Comparison of ENCODE assay signal across 1 cellular context in genomic region chr1:184002071-184002470, GRCh38.
TF ChIP-seq lines count a peak whose summit lies in the region.

No MANE protein-coding gene starts in this region.

TF ChIP-seq in HepG2, 621 proteins besides CTCF, POLR2A, EP300 and RAD21 (continued from another document and continues in another):
- TF ChIP-seq ZNF609 (CRISPR knock-in tag; IDR thresholded peaks at IDR 0.05; ENCODE audit: borderline replicate concordance), result no peak
- no peak for TF ChIP-seq ZNF12 (CRISPR knock-in tag; IDR thresholded peaks at IDR 0.05)
- no peak for TF ChIP-seq ZNF350 (CRISPR knock-in tag; IDR thresholded peaks at IDR 0.05; ENCODE audit: borderline replicate concordance, low read depth)
- peak; percentile 62; the same call in 1 of the 2 replicates for TF ChIP-seq FOXP4 (CRISPR knock-in tag; IDR thresholded peaks at IDR 0.05)
- TF ChIP-seq FOSL2 (CRISPR knock-in tag; IDR thresholded peaks at IDR 0.05), result peak; percentile 93
- TF ChIP-seq TEAD3 (CRISPR knock-in tag; optimal IDR thresholded peaks at IDR 0.05; ENCODE audit: borderline replicate concordance), result peak; percentile 53
- no peak for TF ChIP-seq XBP1 (CRISPR knock-in tag; IDR thresholded peaks at IDR 0.05)
- TF ChIP-seq SOX13 (IDR thresholded peaks at IDR 0.05), result no peak
- TF ChIP-seq SOX13 (CRISPR knock-in tag; conservative IDR thresholded peaks at IDR 0.05 in 1 of 2, IDR thresholded peaks at IDR 0.05 in 1 of 2), result peak in 1 of 2 experiments; percentile 62; a peak in 1 of 4 replicates
- TF ChIP-seq SMYD3 (CRISPR knock-in tag; IDR thresholded peaks at IDR 0.05), result no peak
- no peak for TF ChIP-seq ARHGAP35 (CRISPR knock-in tag; IDR thresholded peaks at IDR 0.05; ENCODE audit: borderline replicate concordance)
- TF ChIP-seq ZNF576 (CRISPR knock-in tag; IDR thresholded peaks at IDR 0.05), result no peak
- peak; percentile 94 for TF ChIP-seq TFE3 (CRISPR knock-in tag; IDR thresholded peaks at IDR 0.05)
- TF ChIP-seq CC2D1A (CRISPR knock-in tag; IDR thresholded peaks at IDR 0.05), result no peak
- no peak for TF ChIP-seq KLF16 (CRISPR knock-in tag; IDR thresholded peaks at IDR 0.05)
- no peak for TF ChIP-seq ZBTB38 (CRISPR knock-in tag; IDR thresholded peaks at IDR 0.05)
- 0 out of 2 replicates have a peak, but pooled peaks have one; percentile 55 for TF ChIP-seq IRF2 (CRISPR knock-in tag; IDR thresholded peaks at IDR 0.05)
- TF ChIP-seq ZNF614 (CRISPR knock-in tag; IDR thresholded peaks at IDR 0.05; ENCODE audit: borderline replicate concordance), result 0 out of 2 replicates have a peak, but pooled peaks have one; percentile 56
- no peak for TF ChIP-seq ZMYM3 (CRISPR knock-in tag; IDR thresholded peaks at IDR 0.05)
- TF ChIP-seq ELF3 (CRISPR knock-in tag; IDR thresholded peaks at IDR 0.05), result peak; percentile 61
- TF ChIP-seq SMAD9 (CRISPR knock-in tag; IDR thresholded peaks at IDR 0.05), result no peak
- no peak for TF ChIP-seq HOXA3 (CRISPR knock-in tag; IDR thresholded peaks at IDR 0.05)
- no peak for TF ChIP-seq HNRNPH1 (optimal IDR thresholded peaks at IDR 0.05; ENCODE audit: low read depth, low read length)
- peak; percentile 83; the same call in 1 of the 2 replicates for TF ChIP-seq HMG20B (CRISPR knock-in tag; conservative IDR thresholded peaks at IDR 0.05)
- TF ChIP-seq REL (CRISPR knock-in tag; conservative IDR thresholded peaks at IDR 0.05), result no peak
- no peak; the same call in 1 of the 2 replicates for TF ChIP-seq ZNF687 (CRISPR knock-in tag; IDR thresholded peaks at IDR 0.05)
- no peak for TF ChIP-seq ZBTB10 (CRISPR knock-in tag; IDR thresholded peaks at IDR 0.05; ENCODE audit: borderline replicate concordance)
- peak; percentile 30; the same call in 1 of the 2 replicates for TF ChIP-seq ZNF800 (CRISPR knock-in tag; IDR thresholded peaks at IDR 0.05)
- TF ChIP-seq ZZZ3 (CRISPR knock-in tag; IDR thresholded peaks at IDR 0.05; ENCODE audit: borderline replicate concordance), result no peak
- no peak for TF ChIP-seq ZNF678 (CRISPR knock-in tag; IDR thresholded peaks at IDR 0.05)
- TF ChIP-seq THAP11 (CRISPR knock-in tag; IDR thresholded peaks at IDR 0.05), result peak; percentile 33; the same call in 1 of the 2 replicates
- TF ChIP-seq ZNF44 (CRISPR knock-in tag; IDR thresholded peaks at IDR 0.05), result peak; percentile 32; the same call in 1 of the 2 replicates
- TF ChIP-seq NBN (conservative IDR thresholded peaks at IDR 0.05), result no peak
- TF ChIP-seq ZNF674 (CRISPR knock-in tag; IDR thresholded peaks at IDR 0.05; ENCODE audit: low read depth), result no peak
- TF ChIP-seq RCOR2 (CRISPR knock-in tag; IDR thresholded peaks at IDR 0.05), result 0 out of 2 replicates have a peak, but pooled peaks have one; percentile 25
- no peak for TF ChIP-seq FLYWCH1 (CRISPR knock-in tag; IDR thresholded peaks at IDR 0.05)
- peak; percentile 72 for TF ChIP-seq ZFY (CRISPR knock-in tag; IDR thresholded peaks at IDR 0.05)
- TF ChIP-seq ZNF704 (CRISPR knock-in tag; IDR thresholded peaks at IDR 0.05; ENCODE audit: borderline replicate concordance), result no peak
- TF ChIP-seq SALL1 (CRISPR knock-in tag; IDR thresholded peaks at IDR 0.05), result peak; percentile 49
- TF ChIP-seq MLXIP (CRISPR knock-in tag; IDR thresholded peaks at IDR 0.05; ENCODE audit: borderline replicate concordance), result no peak
